Comparison of ENCODE assay signal across 22 cellular contexts in genomic region chr14:89574420-89574819, GRCh38.
"Had no signal": no experiment of that assay in that cellular context is flagged by ENCODE, and none has a peak within 500 bp of the region (broad histone marks: within the 10 kb centered on the region; RNA-seq: fewer than 3 reads in every experiment).

No MANE protein-coding gene starts in this region.

- H3K27ac ChIP-seq: testis had no signal

- H3K4me2 ChIP-seq: SK-N-SH had no signal

- H3K4me1 ChIP-seq: testis had no signal

- H3K9ac ChIP-seq: SK-N-SH had no signal

- H3K27me3 ChIP-seq: esophagus muscularis mucosa, testis, upper lobe of left lung had no signal

- H3K9me3 Mint-ChIP-seq: activated naive CD8-positive, alpha-beta T cell treated with anti-CD3 and anti-CD28 coated beads, Interleukin-2, amount 10 ng/mL, durations not matched to agents 7 days and 5 days; activated T-cell treated with anti-CD3 and anti-CD28 coated beads, Interleukin-2, amount 50 U/mL, for 24 hours; activated T-helper 2 cell treated with anti-CD3 and anti-CD28 coated beads, Interferon-gamma antibody, Interleukin-2, Interleukin-4, amounts not matched to agents 10 μg/mL and 5 μg/mL and 100 μg/mL, durations not matched to agents 14 hours and 24 hours and 36 hours; effector memory CD8-positive, alpha-beta T cell; nephron progenitor cell; T-helper 2 cell treated with Interferon-gamma antibody and Interleukin-4, amounts not matched to agents 5 μg/mL and 100 μg/mL, for 36 hours had no signal

- H3K9me3 ChIP-seq: esophagus muscularis mucosa, SK-N-SH, testis, upper lobe of left lung had no signal

- ATAC-seq: effector memory CD8-positive, alpha-beta T cell had no signal

- H3K27me3 Mint-ChIP-seq: activated naive CD8-positive, alpha-beta T cell treated with anti-CD3 and anti-CD28 coated beads, Interleukin-2, amount 10 ng/mL, durations not matched to agents 7 days and 5 days; activated T-cell treated with anti-CD3 and anti-CD28 coated beads, Interleukin-2, amount 50 U/mL, for 24 hours; brain; effector memory CD8-positive, alpha-beta T cell had no signal

- H3K36me3 ChIP-seq: esophagus muscularis mucosa, upper lobe of left lung had no signal

- H3K4me3 Mint-ChIP-seq: activated naive CD8-positive, alpha-beta T cell treated with anti-CD3 and anti-CD28 coated beads, Interleukin-2, amount 10 ng/mL, durations not matched to agents 7 days and 5 days; activated T-cell treated with anti-CD3 and anti-CD28 coated beads, Interleukin-2, amount 50 U/mL, for 24 hours; brain; effector memory CD8-positive, alpha-beta T cell; T-helper 2 cell treated with Interferon-gamma antibody and Interleukin-4, amounts not matched to agents 5 μg/mL and 100 μg/mL, for 36 hours had no signal

- DNase-seq: activated CD4-positive, alpha-beta T cell treated with anti-CD3 and anti-CD28 coated beads for 1 hour; activated CD4-positive, alpha-beta T cell treated with anti-CD3 and anti-CD28 coated beads, Interleukin-2, amount 50 U/mL, for 1 hour; activated CD8-positive, alpha-beta memory T cell treated with anti-CD3 and anti-CD28 coated beads for 24 hours; activated CD8-positive, alpha-beta memory T cell treated with anti-CD3 and anti-CD28 coated beads, Interleukin-2, amount 50 U/mL, for 4 hours; activated naive CD4-positive, alpha-beta T cell treated with Interleukin-2 at 50 U/mL for 16 hours; activated naive CD8-positive, alpha-beta T cell treated with anti-CD3 and anti-CD28 coated beads, Interleukin-2, amount 10 ng/mL, durations not matched to agents 7 days and 5 days; activated T-cell treated with anti-CD3 and anti-CD28 coated beads, Interleukin-2, amount 50 U/mL, for 24 hours; caudate nucleus; effector memory CD8-positive, alpha-beta T cell; hippocampal formation; nephron progenitor cell; posterior cingulate gyrus; SK-N-SH; stimulated activated CD4-positive, alpha-beta T cell treated with anti-CD3 and anti-CD28 coated beads, Interleukin-2, amount 100 ng/mL, for 48 hours; stimulated activated CD8-positive, alpha-beta memory T cell treated with anti-CD3 and anti-CD28 coated beads, Interleukin-4, amount 100 ng/mL, for 48 hours; stimulated activated naive CD4-positive, alpha-beta T cell; testis; upper lobe of left lung had no signal

- H3K27ac Mint-ChIP-seq: activated naive CD8-positive, alpha-beta T cell treated with anti-CD3 and anti-CD28 coated beads, Interleukin-2, amount 10 ng/mL, durations not matched to agents 7 days and 5 days; activated T-cell treated with anti-CD3 and anti-CD28 coated beads, Interleukin-2, amount 50 U/mL, for 24 hours; activated T-helper 2 cell treated with anti-CD3 and anti-CD28 coated beads, Interferon-gamma antibody, Interleukin-2, Interleukin-4, amounts not matched to agents 10 μg/mL and 5 μg/mL and 100 μg/mL, durations not matched to agents 14 hours and 24 hours and 36 hours; brain; nephron progenitor cell; T-helper 2 cell treated with Interferon-gamma antibody and Interleukin-4, amounts not matched to agents 5 μg/mL and 100 μg/mL, for 36 hours had no signal

- H3K4me3 ChIP-seq: esophagus muscularis mucosa, testis, upper lobe of left lung had no signal
